In the genomic region with DNA sequence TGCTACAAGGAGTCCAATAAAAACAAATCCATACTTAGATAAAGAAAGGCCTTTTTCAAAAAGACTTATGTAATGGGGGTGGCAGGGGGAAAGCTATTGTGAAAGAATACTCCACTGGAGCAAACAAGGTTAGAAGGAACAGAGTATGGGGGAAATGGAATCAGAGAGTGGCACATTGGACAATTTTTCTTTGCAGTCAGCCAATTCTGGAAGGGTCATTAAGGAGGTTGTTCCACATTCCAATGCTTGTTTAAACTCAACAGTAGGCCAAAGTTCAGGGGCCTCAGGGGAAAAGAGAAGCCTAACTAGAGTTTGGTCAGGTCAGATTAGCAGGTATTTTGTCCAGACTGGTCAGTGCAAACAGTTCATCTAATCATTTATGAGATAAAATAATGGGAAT, we compare ENCODE assay signal across 22 cellular contexts.
DNase-seq lines count a peak whose midpoint lies in the region; ATAC-seq and TF ChIP-seq lines count a peak whose summit lies in the region.
"Had no signal": no experiment of that assay in that cellular context is flagged by ENCODE, and none has a peak within 500 bp of the region (broad histone marks: within the 10 kb centered on the region; RNA-seq: fewer than 3 reads in every experiment).

No MANE protein-coding gene starts in this region.

- POLR2A ChIA-PET in PC-9 (lab: Charles Lee; ENCODE audit: unreplicated experiment): no interaction called here

- H3K79me2 ChIP-seq in PC-9 (ENCODE audit: low read depth): no peaks in the 10 kb centered on the region

- no peak for TF ChIP-seq EP300 in upper lobe of left lung (IDR thresholded peaks at IDR 0.05)

- H3K36me3 ChIP-seq in PC-9 (ENCODE audit: low read depth): no peaks in the 10 kb centered on the region
- H3K36me3 ChIP-seq in right lobe of liver: no peaks in the 10 kb centered on the region
- H3K36me3 ChIP-seq in upper lobe of left lung: no peaks in the 10 kb centered on the region

- no peaks in the 10 kb centered on the region for H3F3A ChIP-seq in PC-9 (ENCODE audit: insufficient read depth, low read depth)

- TF ChIP-seq CTCF in PC-9 (conservative IDR thresholded peaks at IDR 0.05) (no peak), right lobe of liver (IDR thresholded peaks at IDR 0.05) (no peak), upper lobe of left lung (IDR thresholded peaks at IDR 0.05) (no peak), foreskin fibroblast (IDR thresholded peaks at IDR 0.05; ENCODE audit: low read depth, low read length) (no peak)

- no peak overlapping the region for H2AFZ ChIP-seq in PC-9
- H2AFZ ChIP-seq: GM23338 had no signal

- H3K9me3 ChIP-seq in PC-9 (ENCODE audit: insufficient read depth, low read depth) (peaks cover 18% of the 10 kb centered on the region), right lobe of liver (no peaks in the 10 kb centered on the region), upper lobe of left lung (peaks cover 3 to 16% (median 11%) of the 10 kb centered on the region in 4 donors)

- H3K27me3 ChIP-seq in PC-9 (ENCODE audit: insufficient read depth, low read depth): no peaks in the 10 kb centered on the region
- no peaks in the 10 kb centered on the region for H3K27me3 ChIP-seq in right lobe of liver
- H3K27me3 ChIP-seq in upper lobe of left lung: no peaks in the 10 kb centered on the region
- H3K27me3 ChIP-seq: BLaER1 treated with 17β-estradiol and CSF1 and Interleukin-3, amounts not matched to agents 10 nM and 100 nM had no signal

- no peaks in the 10 kb centered on the region for H3K9me2 ChIP-seq in PC-9 (ENCODE audit: insufficient read depth)

- 0 out of 2 replicates have a peak overlapping the region, but pooled peaks have one; percentile 2 for H3K4me2 ChIP-seq in PC-9
- H3K4me2 ChIP-seq: GM23338 had no signal

- intact Hi-C loops in Right ventricle myocardium superior (cut with DNase I): no loop called here
- intact Hi-C loops in Right ventricle myocardium inferior (cut with DNase I): no loop called here
- intact Hi-C loops in PC-9 (cut with micrococcal nuclease; ENCODE audit: unreplicated experiment): no loop called here
- intact Hi-C loops in right lobe of liver (cut with DNase I): no loop called here

- BruUV-seq in PC-9 (replicated peaks; lab: Mats Ljungman, UMichigan): no TSS peak

- DNase-seq in Right ventricle myocardium superior: no peak
- DNase-seq in Right ventricle myocardium inferior (ENCODE audit: missing footprints): no peak
- DNase-seq in PC-9: peak in 1 of 2 experiments; percentile 42
- DNase-seq in right lobe of liver: peak in 1 of 3 donors; percentile 71
- no peak for DNase-seq in upper lobe of left lung
- no peak for DNase-seq in NCI-H1436 (lab: John Stamatoyannopoulos, UW)
- no peak for DNase-seq in foreskin fibroblast
- DNase-seq in activated CD4-positive, alpha-beta T cell treated with anti-CD3 and anti-CD28 coated beads for 1 hour: no peak
- DNase-seq: activated CD4-positive, alpha-beta T cell treated with anti-CD3 and anti-CD28 coated beads for 4 hours; activated naive CD4-positive, alpha-beta T cell treated with anti-CD3 and anti-CD28 coated beads for 36 hours; activated T-cell treated with anti-CD3 and anti-CD28 coated beads, Interleukin-2, amount 50 U/mL, for 4 hours; anterior cingulate cortex; caudate nucleus; mammary epithelial cell; NCI-H524; occipital lobe; right cardiac atrium; stimulated activated naive CD8-positive, alpha-beta T cell treated with anti-CD3 and anti-CD28 coated beads, Interleukin-15, amount 100 ng/mL, for 72 hours had no signal

- H3K4me1 ChIP-seq in PC-9 (replicated peaks; ENCODE audit: insufficient read depth): peaks cover 5% of the 10 kb centered on the region; the same call in 1 of the 2 replicates
- H3K4me1 ChIP-seq in right lobe of liver: peaks cover 0 to 43% (median 21%) of the 10 kb centered on the region in 4 donors
- peaks cover 0 to 8% (median 2%) of the 10 kb centered on the region in 4 donors for H3K4me1 ChIP-seq in upper lobe of left lung

- ATAC-seq in Right ventricle myocardium superior (ENCODE audit: poor library complexity) (peak; percentile 27), Right ventricle myocardium inferior (no peak), right lobe of liver (peak; percentile 80 to 87 (median 82)), upper lobe of left lung (ENCODE audit: low FRiP score in 2 of 2) (peak in 1 of 2 donors; percentile 29)
- ATAC-seq: activated T-cell treated with anti-CD3 and anti-CD28 coated beads, Interleukin-2, amount 50 U/mL, for 4 hours; GM23338; stimulated activated naive CD8-positive, alpha-beta T cell treated with anti-CD3 and anti-CD28 coated beads, Interleukin-15, amount 100 ng/mL, for 72 hours had no signal

- no peaks in the 10 kb centered on the region for H4K20me1 ChIP-seq in PC-9 (ENCODE audit: insufficient read depth)
- H4K20me1 ChIP-seq: BLaER1 treated with 17β-estradiol and CSF1 and Interleukin-3, amounts not matched to agents 10 nM and 100 nM had no signal

- H3K27ac ChIP-seq in PC-9: no peak overlapping the region
- peak overlapping the region; percentile 14 to 76 (median 72) for H3K27ac ChIP-seq in right lobe of liver
- peak overlapping the region; percentile 14 to 78 (median 42) for H3K27ac ChIP-seq in upper lobe of left lung
- H3K27ac ChIP-seq: epithelial cell of prostate, RWPE1 had no signal

- TF ChIP-seq POLR2A in right lobe of liver (IDR thresholded peaks at IDR 0.05) (no peak), upper lobe of left lung (IDR thresholded peaks at IDR 0.05) (no peak)

- H3K4me3 ChIP-seq in PC-9 (no peak overlapping the region), right lobe of liver (no peak overlapping the region), upper lobe of left lung (no peak overlapping the region), foreskin fibroblast (ENCODE audit: low read depth in 1 of 2, low read length in 2 of 2) (no peak overlapping the region)
- H3K4me3 ChIP-seq: BLaER1 treated with 17β-estradiol and CSF1 and Interleukin-3, amounts not matched to agents 10 nM and 100 nM; GM23338 had no signal

- CTCF ChIA-PET in PC-9 (lab: Charles Lee): no interaction called here
